8 cellular contexts compared by ENCODE assay signal in genomic region chr6:53793318-53793975, GRCh38. TPM values are rescaled to one million over a fixed set of nuclear protein-coding genes. Genes with fewer than 3 reads are reported as not detected.
DNase-seq lines count a peak whose midpoint lies in the region; ATAC-seq and TF ChIP-seq lines count a peak whose summit lies in the region.

No MANE protein-coding gene starts in this region.

- H3K36me3 ChIP-seq in GM06990 (ENCODE audit: control insufficient read depth, insufficient read depth, low read length) (no peaks in the 10 kb centered on the region), esophagus muscularis mucosa (no peaks in the 10 kb centered on the region), transverse colon (no peaks in the 10 kb centered on the region)

- in situ Hi-C loops in transverse colon (cut with MboI; ENCODE audit: low pct_ligation_motif_present in 1 of 4, low pct_unique_long_range_greater_than_20kb in 1 of 4, low sequenced_read_pairs in 3 of 4) = loop anchor here in 3 of 4 donors (5.0 to 25.0 kb wide), 3 partner anchors 161 to 169 kb away; no protein-coding TSS in a partner anchor

- intact Hi-C loops in esophagus muscularis mucosa (cut with DNase I) (loop anchor here (5.0 to 10.0 kb wide), 5 partner anchors 66 to 799 kb away; partner anchors contain the start of genes GCLC and GSTA4), transverse colon (cut with DNase I; ENCODE audit: low total_unique reads) (no loop called here), posterior vena cava (cut with DNase I) (no loop called here)

- H3K27ac ChIP-seq in esophagus muscularis mucosa (replicated peaks in 1 of 4) (peak overlapping the region; percentile 76 to 88 (median 83)), transverse colon (peak overlapping the region; percentile 85 to 89 (median 87))

- WGBS in esophagus muscularis mucosa = 3% methylated on average over 16 of the region's 16 CpGs
- 1 to 2% methylated on average over 7 to 16 of the region's 16 CpGs for WGBS in transverse colon (ENCODE audit: low coverage in 1 of 2), 2 donors

- CTCF ChIA-PET in activated CD8-positive, alpha-beta memory T cell treated with anti-CD3 and anti-CD28 coated beads, Interleukin-2, amount 10 ng/mL, durations not matched to agents 7 days and 5 days (lab: Charles Lee) = interaction anchor here (0.8 to 4.8 kb wide), 7 partner anchors 58 to 163 kb away, joined by 3 to 21 read pairs (median 11); no protein-coding TSS in a partner anchor

- TF ChIP-seq EP300 in esophagus muscularis mucosa (IDR thresholded peaks at IDR 0.05) (no peak), transverse colon (IDR thresholded peaks at IDR 0.05; ENCODE audit: low read depth) (no peak)

- peaks cover 52% of the 10 kb centered on the region for H3K27me3 Mint-ChIP-seq in activated CD8-positive, alpha-beta memory T cell treated with anti-CD3 and anti-CD28 coated beads, Interleukin-2, amount 10 ng/mL, durations not matched to agents 7 days and 5 days

- H3K27me3 ChIP-seq in GM06990 (replicated peaks; ENCODE audit: control insufficient read depth, insufficient read depth, low read length) (no peaks in the 10 kb centered on the region; the same call in 1 of the 2 replicates), esophagus muscularis mucosa (no peaks in the 10 kb centered on the region), transverse colon (no peaks in the 10 kb centered on the region)

- peak overlapping the region; percentile 68 for H3K4me3 ChIP-seq in GM06990 (replicated peaks; ENCODE audit: low read depth, low read length)
- peak overlapping the region; percentile 77 to 96 (median 88) for H3K4me3 ChIP-seq in esophagus muscularis mucosa
- peak overlapping the region; percentile 74 to 94 (median 90) for H3K4me3 ChIP-seq in transverse colon

- peaks cover 24% of the 10 kb centered on the region for H3K4me1 Mint-ChIP-seq in activated CD8-positive, alpha-beta memory T cell treated with anti-CD3 and anti-CD28 coated beads, Interleukin-2, amount 10 ng/mL, durations not matched to agents 7 days and 5 days

- peak overlapping the region; percentile 83 for H3K27ac Mint-ChIP-seq in activated CD8-positive, alpha-beta memory T cell treated with anti-CD3 and anti-CD28 coated beads, Interleukin-2, amount 10 ng/mL, durations not matched to agents 7 days and 5 days

- TF ChIP-seq CTCF in GM06990 (IDR thresholded peaks at IDR 0.05; ENCODE audit: insufficient read depth, low read length, poor library complexity, severe bottlenecking) (no peak), esophagus muscularis mucosa (IDR thresholded peaks at IDR 0.05) (peak in 1 of 3 experiments; percentile 6), transverse colon (IDR thresholded peaks at IDR 0.05) (no peak)

- H3K9me3 ChIP-seq in esophagus muscularis mucosa = peaks cover 0 to under 1% (median 0%) of the 10 kb centered on the region in 4 donors
- peaks cover 0 to 8% of the 10 kb centered on the region in 2 donors for H3K9me3 ChIP-seq in transverse colon

- peaks cover 16 to 37% (median 32%) of the 10 kb centered on the region in 4 donors for H3K4me1 ChIP-seq in esophagus muscularis mucosa
- peaks cover 0 to 38% (median 15%) of the 10 kb centered on the region in 4 donors for H3K4me1 ChIP-seq in transverse colon

- peak; percentile 37 for DNase-seq in GM06990 (ENCODE audit: extremely low read depth, insufficient read length)
- peak; percentile 72 to 89 for DNase-seq in NCI-H526 (lab: John Stamatoyannopoulos, UW)
- peak; percentile 54 for DNase-seq in activated CD8-positive, alpha-beta memory T cell treated with anti-CD3 and anti-CD28 coated beads, Interleukin-2, amount 10 ng/mL, durations not matched to agents 7 days and 5 days
- no peak for DNase-seq in esophagus muscularis mucosa (ENCODE audit: extremely low spot score)
- DNase-seq in myocyte (ENCODE audit: low read depth) = peak; percentile 12
- peak; percentile 70 for DNase-seq in transverse colon
- DNase-seq in posterior vena cava (ENCODE audit: low spot score) = no peak

- peaks cover 2% of the 10 kb centered on the region for H3K36me3 Mint-ChIP-seq in activated CD8-positive, alpha-beta memory T cell treated with anti-CD3 and anti-CD28 coated beads, Interleukin-2, amount 10 ng/mL, durations not matched to agents 7 days and 5 days

- TF ChIP-seq POLR2A in esophagus muscularis mucosa (IDR thresholded peaks at IDR 0.05; ENCODE audit: low read depth) (no peak), transverse colon (IDR thresholded peaks at IDR 0.05) (no peak)

- ATAC-seq in HG03103 (IDR thresholded peaks at IDR 0.05; ENCODE audit: low read depth, unreplicated experiment) = peak; percentile 29
- no peak for ATAC-seq in activated CD8-positive, alpha-beta memory T cell treated with anti-CD3 and anti-CD28 coated beads, Interleukin-2, amount 10 ng/mL, durations not matched to agents 7 days and 5 days

- H3K4me3 Mint-ChIP-seq in activated CD8-positive, alpha-beta memory T cell treated with anti-CD3 and anti-CD28 coated beads, Interleukin-2, amount 10 ng/mL, durations not matched to agents 7 days and 5 days = peak overlapping the region; percentile 89

- peaks cover 5% of the 10 kb centered on the region for H3K9me3 Mint-ChIP-seq in activated CD8-positive, alpha-beta memory T cell treated with anti-CD3 and anti-CD28 coated beads, Interleukin-2, amount 10 ng/mL, durations not matched to agents 7 days and 5 days (ENCODE audit: low read depth)

RNA-seq across cellular contexts. Expression of gene LRRC1, which starts 1.4 kb away (rescaled TPM):
- total RNA-seq in activated CD8-positive, alpha-beta memory T cell treated with anti-CD3 and anti-CD28 coated beads, Interleukin-2, amount 10 ng/mL, durations not matched to agents 7 days and 5 days = 1 to 10 TPM; 4.5 to 4.6 TPM
- 10 to 100 TPM; 10.4 to 13.0 (median 12.6) TPM for total RNA-seq in esophagus muscularis mucosa
- 6.0 and 13.9 TPM in 2 replicates for total RNA-seq in myocyte
- 3.2 TPM for polyA plus RNA-seq in myocyte (2012)
- 100 to 1,000 TPM in 1 of 4 donors, 10 to 100 TPM in 3; 71.0 to 151 (median 91.6) TPM for total RNA-seq in transverse colon
- total RNA-seq in posterior vena cava = 10 to 100 TPM in 1 of 2 donors, 1 to 10 TPM in 1; 8.3 to 10.4 TPM

Comparison
In these comparisons a context has a peak if more than half of its experiments do, and no peak if none do; other contexts are left out.
1. DNase-seq: peak in GM06990 (single experiment), NCI-H526 (2 of 2), activated CD8-positive, alpha-beta memory T cell treated with anti-CD3 and anti-CD28 coated beads, Interleukin-2, amount 10 ng/mL, durations not matched to agents 7 days and 5 days (single experiment), myocyte (single experiment) and transverse colon (single experiment); none in esophagus muscularis mucosa (single experiment) and posterior vena cava (single experiment).
2. Peak in every context shown above with its lines, with median percentiles within 50 percentile points of each other: H3K4me3 ChIP-seq.